In the genomic region with DNA sequence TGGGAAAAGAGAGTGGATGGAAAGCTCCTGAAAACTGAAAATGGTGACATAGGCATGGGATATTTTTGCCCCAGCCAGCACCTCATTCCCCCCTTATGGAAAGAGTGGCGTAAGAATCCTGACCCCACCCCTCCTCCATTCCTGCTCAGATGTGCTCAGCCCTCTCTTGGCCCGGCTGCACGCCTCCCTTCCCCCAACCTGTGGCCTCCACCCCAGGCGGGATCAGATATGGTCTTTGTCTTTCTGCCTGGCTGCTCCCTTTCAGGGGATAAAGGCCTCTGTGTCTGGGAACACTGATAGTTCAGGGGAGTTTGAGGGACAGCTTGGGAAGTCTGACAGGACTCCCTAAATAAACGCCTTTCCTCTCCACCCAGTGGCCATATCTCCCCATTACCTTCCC, we compare ENCODE assay signal across 17 cellular contexts. TPM values are rescaled to one million over a fixed set of nuclear protein-coding genes. Genes with fewer than 3 reads are reported as not detected.
DNase-seq lines count a peak whose midpoint lies in the region; TF ChIP-seq lines count a peak whose summit lies in the region.
"Had no signal": no experiment of that assay in that cellular context is flagged by ENCODE, and none has a peak within 500 bp of the region (broad histone marks: within the 10 kb centered on the region; RNA-seq: fewer than 3 reads in every experiment).

No MANE protein-coding gene starts in this region.

- DNase-seq in OCI-M1 (lab: John Stamatoyannopoulos, UW) (peak; percentile 46), left kidney (ENCODE audit: low read depth, low spot score) (peak; percentile 67), retinal pigment epithelial cell (ENCODE audit: low read depth) (no peak), SIG-M5 treated with dmso at 0.1 percent for 504 hours (lab: John Stamatoyannopoulos, UW; ENCODE audit: unreplicated experiment) (no peak), DMS114 treated with DMSO at 0.1 percent for 48 hours (lab: John Stamatoyannopoulos, UW; ENCODE audit: unreplicated experiment) (no peak), KBM-7 (no peak)
- DNase-seq: activated CD4-positive, alpha-beta memory T cell treated with anti-CD3 and anti-CD28 coated beads, Interleukin-2, amount 10 ng/mL, durations not matched to agents 7 days and 5 days; activated naive CD4-positive, alpha-beta T cell treated with Interleukin-2 at 50 U/mL for 16 hours; hippocampal formation; midbrain; MV-4-11; NCI-H2029; right lobe of liver; SHP77; T-helper 17 cell had no signal

- no peak overlapping the region for H3K4me3 Mint-ChIP-seq in brain
- H3K4me3 Mint-ChIP-seq: activated CD4-positive, alpha-beta memory T cell treated with anti-CD3 and anti-CD28 coated beads, Interleukin-2, amount 10 ng/mL, durations not matched to agents 7 days and 5 days; stimulated activated effector memory CD8-positive, alpha-beta T cell treated with anti-CD3 and anti-CD28 coated beads, Interleukin-12 subunit alpha, Interleukin-12 subunit beta, amount 100 ng/mL, for 72 hours; T-helper 17 cell had no signal

- peaks cover 4% of the 10 kb centered on the region for H3K36me3 Mint-ChIP-seq in brain
- H3K36me3 Mint-ChIP-seq: stimulated activated effector memory CD8-positive, alpha-beta T cell treated with anti-CD3 and anti-CD28 coated beads, Interleukin-12 subunit alpha, Interleukin-12 subunit beta, amount 100 ng/mL, for 72 hours had no signal

- in situ Hi-C loops in KBM-7 (cut with MboI; ENCODE audit: low pct_unique_long_range_greater_than_20kb, low sequenced_read_pairs), result no loop called here

- TF ChIP-seq CTCF in brain (conservative IDR thresholded peaks at IDR 0.05), result no peak
- peak; percentile 17 for TF ChIP-seq CTCF in retinal pigment epithelial cell (conservative IDR thresholded peaks at IDR 0.05; ENCODE audit: low read depth, low read length)

- H3K9me3 Mint-ChIP-seq in brain, result peaks cover 0 to 5% (median 0%) of the 10 kb centered on the region in 5 experiments
- H3K9me3 Mint-ChIP-seq: activated CD4-positive, alpha-beta memory T cell treated with anti-CD3 and anti-CD28 coated beads, Interleukin-2, amount 10 ng/mL, durations not matched to agents 7 days and 5 days; stimulated activated effector memory CD8-positive, alpha-beta T cell treated with anti-CD3 and anti-CD28 coated beads, Interleukin-12 subunit alpha, Interleukin-12 subunit beta, amount 100 ng/mL, for 72 hours had no signal

- no peaks in the 10 kb centered on the region for H3K27me3 Mint-ChIP-seq in brain

- H3K27ac Mint-ChIP-seq in brain, result peak overlapping the region in 4 of 5 experiments; percentile 26 to 83 (median 64)
- H3K27ac Mint-ChIP-seq: activated CD4-positive, alpha-beta memory T cell treated with anti-CD3 and anti-CD28 coated beads, Interleukin-2, amount 10 ng/mL, durations not matched to agents 7 days and 5 days; stimulated activated effector memory CD8-positive, alpha-beta T cell treated with anti-CD3 and anti-CD28 coated beads, Interleukin-12 subunit alpha, Interleukin-12 subunit beta, amount 100 ng/mL, for 72 hours; T-helper 17 cell had no signal

- peaks cover 54% of the 10 kb centered on the region for H3K4me1 Mint-ChIP-seq in brain
- H3K4me1 Mint-ChIP-seq: activated CD4-positive, alpha-beta memory T cell treated with anti-CD3 and anti-CD28 coated beads, Interleukin-2, amount 10 ng/mL, durations not matched to agents 7 days and 5 days; stimulated activated effector memory CD8-positive, alpha-beta T cell treated with anti-CD3 and anti-CD28 coated beads, Interleukin-12 subunit alpha, Interleukin-12 subunit beta, amount 100 ng/mL, for 72 hours; T-helper 17 cell had no signal

- H3K4me3 ChIP-seq in retinal pigment epithelial cell (ENCODE audit: low read length), result no peak overlapping the region
- H3K4me3 ChIP-seq: right lobe of liver had no signal

RNA-seq across cellular contexts. Expression of a gene that starts 49.8 kb away (rescaled TPM):
- 4.0 TPM for polyA plus RNA-seq in brain (ENCODE audit: insufficient read depth, low read depth, low replicate concordance)

Comparison
In these comparisons a context has a peak if more than half of its experiments do, and no peak if none do; other contexts are left out.
1. DNase-seq: peak in OCI-M1 (single experiment) and left kidney (single experiment); none in retinal pigment epithelial cell (single experiment), SIG-M5 treated with dmso at 0.1 percent for 504 hours (single experiment), DMS114 treated with DMSO at 0.1 percent for 48 hours (single experiment) and KBM-7 (single experiment).